ENCODE assay signal across 24 cellular contexts in the genomic region with DNA sequence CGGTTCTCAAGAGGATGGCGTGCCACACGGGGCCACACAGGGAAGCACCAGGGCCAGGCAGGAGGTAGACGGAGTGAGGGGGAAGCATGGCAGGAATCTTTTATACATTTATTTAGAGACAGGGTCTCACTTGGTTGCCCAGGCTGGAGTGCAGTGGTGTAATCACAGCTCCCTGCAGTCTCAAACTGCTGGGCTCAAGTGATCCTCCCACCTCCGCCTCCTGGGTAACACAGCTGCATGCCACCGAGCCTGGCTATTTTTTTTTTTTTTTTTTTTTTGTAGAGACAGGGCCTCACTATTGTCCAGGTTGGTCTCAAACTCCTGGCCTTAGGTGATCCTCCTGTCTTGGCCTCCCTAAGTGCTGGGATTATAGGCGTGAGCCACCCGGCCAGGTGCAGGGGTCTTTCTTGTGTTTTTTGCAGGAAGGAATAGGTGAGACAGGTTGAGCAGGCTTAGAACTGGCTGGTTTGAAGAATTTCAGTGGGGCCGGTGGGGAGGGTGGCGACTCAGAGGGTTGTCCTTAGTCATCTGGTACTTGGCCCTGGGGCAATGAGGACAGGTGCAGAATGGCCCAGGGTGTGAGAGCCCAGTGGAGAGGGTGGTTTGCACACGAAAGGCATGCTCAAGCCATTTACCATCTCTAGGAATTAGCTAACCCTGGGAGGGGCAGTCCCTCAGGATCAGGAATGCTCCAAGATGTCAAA. TPM values are rescaled to one million over a fixed set of nuclear protein-coding genes. Genes with fewer than 3 reads are reported as not detected.
A peak's percentile ranks its signal among the peaks of the same experiment; 100 is the strongest.
DNase-seq lines count a peak whose midpoint lies in the region; TF ChIP-seq lines count a peak whose summit lies in the region.
"Had no signal": no experiment of that assay in that cellular context is flagged by ENCODE, and none has a peak within 500 bp of the region (broad histone marks: within the 10 kb centered on the region; RNA-seq: fewer than 3 reads in every experiment).

No MANE protein-coding gene starts in this region.

- DNase-seq in NT2/D1 (ENCODE audit: low read depth, low spot score) (peak; percentile 32), islet precursor cell (peak; percentile 85), type B pancreatic cell (ENCODE audit: extremely low spot score, unreplicated experiment) (no peak), mesenteric fat pad (ENCODE audit: low spot score) (no peak), NCI-H2196 (lab: John Stamatoyannopoulos, UW; ENCODE audit: unreplicated experiment) (no peak), NOMO-1 treated with dmso at 0.1 percent for 144 hours (lab: John Stamatoyannopoulos, UW; ENCODE audit: unreplicated experiment) (no peak)
- DNase-seq: activated CD4-positive, alpha-beta T cell treated with anti-CD3 and anti-CD28 coated beads, Interleukin-2, amount 10 ng/mL, durations not matched to agents 24 days and 14 days; anterior cingulate cortex; CD4-positive, CD25-positive, alpha-beta regulatory T cell; GF-D8; kidney; NCI-H1105 treated with DMSO at 0.1 percent for 48 hours; NCI-H2081 treated with DMSO at 0.1 percent for 48 hours; NCI-H510A; psoas muscle; stomach; tibial artery; WERI-Rb-1 had no signal

- no peak overlapping the region for H3K9ac ChIP-seq in NT2/D1 (ENCODE audit: insufficient read length, low read depth)

- peaks cover 4% of the 10 kb centered on the region for H3K27me3 ChIP-seq in NT2/D1 (ENCODE audit: insufficient read depth, insufficient read length)
- H3K27me3 ChIP-seq: cardiac muscle cell had no signal

- TF ChIP-seq CTCF in HEK293 (tag by site-specific recombination; IDR thresholded peaks at IDR 0.05): no peak
- TF ChIP-seq CTCF in type B pancreatic cell (conservative IDR thresholded peaks at IDR 0.05): no peak

- H3K36me3 Mint-ChIP-seq in type B pancreatic cell: no peaks in the 10 kb centered on the region
- H3K36me3 Mint-ChIP-seq: activated naive CD4-positive, alpha-beta T cell treated with anti-CD3 and anti-CD28 coated beads, Interleukin-2, amount 50 U/mL, for 24 hours had no signal

- peak overlapping the region; percentile 28 for H3K4me3 Mint-ChIP-seq in type B pancreatic cell
- H3K4me3 Mint-ChIP-seq: activated CD4-positive, alpha-beta T cell treated with anti-CD3 and anti-CD28 coated beads, Interleukin-2, amount 10 ng/mL, durations not matched to agents 24 days and 14 days; activated naive CD4-positive, alpha-beta T cell treated with anti-CD3 and anti-CD28 coated beads, Interleukin-2, amount 50 U/mL, for 24 hours had no signal

- no peaks in the 10 kb centered on the region for H3K4me1 ChIP-seq in HEK293 (ENCODE audit: control insufficient read depth, insufficient read depth, low read length)
- H3K4me1 ChIP-seq in NT2/D1 (ENCODE audit: insufficient read depth, insufficient read length): peaks cover 19% of the 10 kb centered on the region
- H3K4me1 ChIP-seq: psoas muscle had no signal

- CTCF ChIA-PET in HEK293 (lab: Yijun Ruan, JAX): interaction anchor here (0.8 to 2.6 kb wide), 3 partner anchors 9 to 336 kb away, joined by 3 to 18 read pairs (median 14); no protein-coding TSS in a partner anchor

- no peaks in the 10 kb centered on the region for H3K9me3 Mint-ChIP-seq in type B pancreatic cell
- H3K9me3 Mint-ChIP-seq: activated CD4-positive, alpha-beta T cell treated with anti-CD3 and anti-CD28 coated beads, Interleukin-2, amount 10 ng/mL, durations not matched to agents 24 days and 14 days; activated naive CD4-positive, alpha-beta T cell treated with anti-CD3 and anti-CD28 coated beads, Interleukin-2, amount 50 U/mL, for 24 hours; CD4-positive, CD25-positive, alpha-beta regulatory T cell had no signal

- no peak overlapping the region for H3K27ac ChIP-seq in HEK293 (ENCODE audit: extremely low read depth, low read depth, low read length)
- H3K27ac ChIP-seq: cardiac muscle cell, SK-N-MC, WERI-Rb-1 had no signal

- peak overlapping the region; percentile 79 for H3K27ac Mint-ChIP-seq in type B pancreatic cell
- H3K27ac Mint-ChIP-seq: activated CD4-positive, alpha-beta T cell treated with anti-CD3 and anti-CD28 coated beads, Interleukin-2, amount 10 ng/mL, durations not matched to agents 24 days and 14 days; activated naive CD4-positive, alpha-beta T cell treated with anti-CD3 and anti-CD28 coated beads, Interleukin-2, amount 50 U/mL, for 24 hours had no signal

- H3K4me1 Mint-ChIP-seq in type B pancreatic cell (ENCODE audit: unreplicated experiment): peaks cover 12% of the 10 kb centered on the region
- H3K4me1 Mint-ChIP-seq: activated naive CD4-positive, alpha-beta T cell treated with anti-CD3 and anti-CD28 coated beads, Interleukin-2, amount 50 U/mL, for 24 hours had no signal

- no peak overlapping the region for H3K4me3 ChIP-seq in HEK293 (ENCODE audit: low read depth, low read length)
- H3K4me3 ChIP-seq in NT2/D1 (ENCODE audit: insufficient read length, low read depth): no peak overlapping the region
- H3K4me3 ChIP-seq: cardiac muscle cell, lung, SK-N-MC, stomach, tibial artery had no signal

- H3K27me3 Mint-ChIP-seq in type B pancreatic cell: peaks cover 10% of the 10 kb centered on the region
- H3K27me3 Mint-ChIP-seq: CD4-positive, CD25-positive, alpha-beta regulatory T cell had no signal

- POLR2A ChIA-PET in HEK293 (lab: Yijun Ruan, JAX): interaction anchor here (0.7 to 1.8 kb wide), 6 partner anchors 11 to 1380 kb away, joined by 3 to 8 read pairs (median 6); a partner anchor contains a TSS

- H3K36me3 ChIP-seq in HEK293 (ENCODE audit: control insufficient read depth in 2 of 2, insufficient read depth in 1 of 2, low read length in 2 of 2) (no peaks in the 10 kb centered on the region), NT2/D1 (ENCODE audit: insufficient read depth, insufficient read length, low read length) (peaks cover 16% of the 10 kb centered on the region)
- H3K36me3 ChIP-seq: cardiac muscle cell, WERI-Rb-1 had no signal

- H3K9me3 ChIP-seq in HEK293 (ENCODE audit: control insufficient read depth, insufficient read depth, low read depth, low read length) (no peaks in the 10 kb centered on the region), NT2/D1 (ENCODE audit: insufficient read depth, low read length) (no peaks in the 10 kb centered on the region)
- H3K9me3 ChIP-seq: psoas muscle, stomach, tibial artery had no signal

TF ChIP-seq in HEK293, 187 proteins besides CTCF, POLR2A, EP300 and RAD21 (continues in another document):
- TF ChIP-seq, protein P1, sequence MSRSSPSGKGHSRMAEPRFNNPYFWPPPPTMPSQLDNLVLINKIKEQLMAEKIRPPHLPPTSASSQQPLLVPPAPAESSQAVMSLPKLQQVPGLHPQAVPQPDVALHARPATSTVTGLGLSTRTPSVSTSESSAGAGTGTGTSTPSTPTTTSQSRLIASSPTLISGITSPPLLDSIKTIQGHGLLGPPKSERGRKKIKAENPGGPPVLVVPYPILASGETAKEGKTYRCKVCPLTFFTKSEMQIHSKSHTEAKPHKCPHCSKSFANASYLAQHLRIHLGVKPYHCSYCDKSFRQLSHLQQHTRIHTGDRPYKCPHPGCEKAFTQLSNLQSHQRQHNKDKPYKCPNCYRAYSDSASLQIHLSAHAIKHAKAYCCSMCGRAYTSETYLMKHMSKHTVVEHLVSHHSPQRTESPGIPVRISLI (tag by site-specific recombination; IDR thresholded peaks at IDR 0.05): peak; percentile 57; the same call in 1 of the 2 replicates
- TF ChIP-seq ZNF138 (tag by site-specific recombination; IDR thresholded peaks at IDR 0.05; ENCODE audit: borderline replicate concordance) (no peak), ZFHX2 (tag by site-specific recombination; conservative IDR thresholded peaks at IDR 0.05) (peak; percentile 56), ZIC2 (tag by site-specific recombination; IDR thresholded peaks at IDR 0.05) (peak; percentile 98), GFI1B (tag by site-specific recombination; IDR thresholded peaks at IDR 0.05) (no peak), ZNF623 (tag by site-specific recombination; IDR thresholded peaks at IDR 0.05) (no peak), ZNF157 (tag by site-specific recombination; IDR thresholded peaks at IDR 0.05) (no peak), ZNF660 (tag by site-specific recombination; IDR thresholded peaks at IDR 0.05) (no peak), ZNF677 (tag by site-specific recombination; IDR thresholded peaks at IDR 0.05) (no peak), ZNF266 (tag by site-specific recombination; IDR thresholded peaks at IDR 0.05; ENCODE audit: low read depth) (no peak), ZNF621 (tag by site-specific recombination; IDR thresholded peaks at IDR 0.05) (no peak), ZNF426 (tag by site-specific recombination; IDR thresholded peaks at IDR 0.05) (no peak), GLIS1 (tag by site-specific recombination; IDR thresholded peaks at IDR 0.05) (no peak)
- TF ChIP-seq, protein P2, sequence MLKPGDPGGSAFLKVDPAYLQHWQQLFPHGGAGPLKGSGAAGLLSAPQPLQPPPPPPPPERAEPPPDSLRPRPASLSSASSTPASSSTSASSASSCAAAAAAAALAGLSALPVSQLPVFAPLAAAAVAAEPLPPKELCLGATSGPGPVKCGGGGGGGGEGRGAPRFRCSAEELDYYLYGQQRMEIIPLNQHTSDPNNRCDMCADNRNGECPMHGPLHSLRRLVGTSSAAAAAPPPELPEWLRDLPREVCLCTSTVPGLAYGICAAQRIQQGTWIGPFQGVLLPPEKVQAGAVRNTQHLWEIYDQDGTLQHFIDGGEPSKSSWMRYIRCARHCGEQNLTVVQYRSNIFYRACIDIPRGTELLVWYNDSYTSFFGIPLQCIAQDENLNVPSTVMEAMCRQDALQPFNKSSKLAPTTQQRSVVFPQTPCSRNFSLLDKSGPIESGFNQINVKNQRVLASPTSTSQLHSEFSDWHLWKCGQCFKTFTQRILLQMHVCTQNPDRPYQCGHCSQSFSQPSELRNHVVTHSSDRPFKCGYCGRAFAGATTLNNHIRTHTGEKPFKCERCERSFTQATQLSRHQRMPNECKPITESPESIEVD (tag by site-specific recombination; IDR thresholded peaks at IDR 0.05): no peak
- TF ChIP-seq, protein P3, sequence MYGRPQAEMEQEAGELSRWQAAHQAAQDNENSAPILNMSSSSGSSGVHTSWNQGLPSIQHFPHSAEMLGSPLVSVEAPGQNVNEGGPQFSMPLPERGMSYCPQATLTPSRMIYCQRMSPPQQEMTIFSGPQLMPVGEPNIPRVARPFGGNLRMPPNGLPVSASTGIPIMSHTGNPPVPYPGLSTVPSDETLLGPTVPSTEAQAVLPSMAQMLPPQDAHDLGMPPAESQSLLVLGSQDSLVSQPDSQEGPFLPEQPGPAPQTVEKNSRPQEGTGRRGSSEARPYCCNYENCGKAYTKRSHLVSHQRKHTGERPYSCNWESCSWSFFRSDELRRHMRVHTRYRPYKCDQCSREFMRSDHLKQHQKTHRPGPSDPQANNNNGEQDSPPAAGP (tag by site-specific recombination; IDR thresholded peaks at IDR 0.05): no peak

RNA-seq across cellular contexts. Expression of a gene that starts 7.6 kb away (rescaled TPM):
- 0.83 and 1.5 TPM in 2 replicates for total RNA-seq in type B pancreatic cell (ENCODE audit: low replicate concordance)
- 13.9 TPM for total RNA-seq in mesenteric fat pad

RNA-seq across cellular contexts. Expression of a gene that starts 10.8 kb away (rescaled TPM):
- 46.5 and 64.3 TPM in 2 replicates for total RNA-seq in type B pancreatic cell (ENCODE audit: low replicate concordance)
- 7.3 TPM for total RNA-seq in mesenteric fat pad

RNA-seq across cellular contexts. Expression of a gene that starts 19.4 kb away (rescaled TPM):
- total RNA-seq in type B pancreatic cell (ENCODE audit: low replicate concordance) (10.3 and 13.2 TPM in 2 replicates), mesenteric fat pad (9.7 TPM)

RNA-seq across cellular contexts. Expression of a gene that starts 31.2 kb away (rescaled TPM):
- total RNA-seq in type B pancreatic cell (ENCODE audit: low replicate concordance) (not detected in 2 replicates), mesenteric fat pad (not detected)
- total RNA-seq: activated CD4-positive, alpha-beta T cell treated with anti-CD3 and anti-CD28 coated beads, Interleukin-2, amount 10 ng/mL, durations not matched to agents 24 days and 14 days; cardiac muscle cell; CD4-positive, CD25-positive, alpha-beta regulatory T cell; kidney; lung; psoas muscle; stomach; T-helper 2 cell treated with Interferon-gamma antibody and Interleukin-4, amounts not matched to agents 100 ng/mL and 5 ng/mL, for 36 hours had no signal

RNA-seq across cellular contexts. Expression of a gene that starts 34.4 kb away (rescaled TPM):
- total RNA-seq in type B pancreatic cell (ENCODE audit: low replicate concordance): 44.2 and 47.5 TPM in 2 replicates
- total RNA-seq in mesenteric fat pad: 53.2 TPM

Comparison
In these comparisons a context has a peak if more than half of its experiments do, and no peak if none do; other contexts are left out.
1. DNase-seq: peak in NT2/D1 (single experiment) and islet precursor cell (single experiment); none in type B pancreatic cell (single experiment), mesenteric fat pad (single experiment), NCI-H2196 (single experiment) and NOMO-1 treated with dmso at 0.1 percent for 144 hours (single experiment).